Comparison of ENCODE assay signal across 8 cellular contexts in the genomic region with DNA sequence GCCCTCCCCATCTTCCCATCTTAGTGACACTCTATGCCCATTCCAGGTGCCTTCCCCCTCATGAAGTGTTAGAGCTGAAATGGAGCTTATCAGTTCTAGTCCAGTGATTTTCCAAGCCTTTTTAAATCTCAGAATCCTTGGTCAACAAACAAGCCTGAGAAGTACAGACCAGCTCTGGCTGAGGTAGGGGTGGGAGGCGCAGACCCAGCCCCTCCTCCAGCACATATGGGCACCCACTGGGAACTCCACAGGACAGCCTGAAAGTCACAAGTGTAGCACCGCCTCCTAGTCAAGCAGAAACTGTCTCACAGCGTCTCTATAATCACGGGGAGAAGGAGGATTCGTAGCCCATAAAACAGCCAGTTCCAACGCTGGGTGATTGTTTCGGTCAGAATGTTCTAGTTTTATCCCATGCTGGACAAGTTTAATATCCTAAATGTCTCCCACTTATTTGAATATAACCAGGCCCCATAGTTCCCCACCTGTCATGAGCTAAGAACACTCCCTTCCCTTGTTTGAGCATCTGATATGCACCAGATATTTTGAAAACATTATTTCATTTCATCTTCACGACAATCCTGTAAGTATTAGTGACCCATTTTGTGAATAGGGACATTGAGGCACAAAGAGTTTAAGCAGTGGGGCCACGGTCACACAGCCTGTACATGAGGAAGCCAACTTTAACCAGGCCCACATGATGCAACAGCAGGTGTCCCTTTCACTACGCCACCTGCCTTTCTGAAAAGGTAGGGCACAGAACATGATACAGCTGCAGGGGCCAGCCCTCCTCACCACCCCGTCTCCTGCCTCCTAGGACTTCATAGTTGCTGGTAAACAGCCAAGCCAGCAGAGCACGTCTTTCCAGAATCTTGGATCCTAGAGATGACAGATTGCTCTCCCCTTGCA. TPM values are rescaled to one million over a fixed set of nuclear protein-coding genes. Genes with fewer than 3 reads are reported as not detected.
DNase-seq lines count a peak whose midpoint lies in the region; ATAC-seq and TF ChIP-seq lines count a peak whose summit lies in the region.

No MANE protein-coding gene starts in this region.

- no peak overlapping the region for H3K4me2 ChIP-seq in PC-3 (ENCODE audit: low read length)

- POLR2A ChIA-PET in PC-3 (lab: Charles Lee; ENCODE audit: unreplicated experiment) = no interaction called here

- intact Hi-C loops in PC-3 (cut with micrococcal nuclease) = no loop called here

- H3K36me3 ChIP-seq in BE2C (no peaks in the 10 kb centered on the region), PC-3 (ENCODE audit: low read depth, low read length) (peaks cover 25% of the 10 kb centered on the region; the same call in 1 of the 2 replicates), esophagus (ENCODE audit: control insufficient read depth in 2 of 2, insufficient read depth in 2 of 2, low read length in 1 of 2) (peaks cover 11 to 24% of the 10 kb centered on the region in 2 donors)

- TF ChIP-seq CTCF in BE2C (IDR thresholded peaks at IDR 0.05; ENCODE audit: low read depth, low read length) (peak; percentile 39), PC-3 (conservative IDR thresholded peaks at IDR 0.05; ENCODE audit: low read depth, low read length) (no peak; the same call in 1 of the 2 replicates)

- no peak overlapping the region for H3K4me3 ChIP-seq in BE2C (ENCODE audit: low read depth, low read length)
- no peak overlapping the region for H3K4me3 ChIP-seq in PC-3 (ENCODE audit: low read length)
- no peak overlapping the region for H3K4me3 ChIP-seq in esophagus (ENCODE audit: low read depth in 1 of 2, low read length in 2 of 2)

- no peaks in the 10 kb centered on the region for H3K79me2 ChIP-seq in PC-3 (ENCODE audit: low read length)

- ATAC-seq in GM18867 (IDR thresholded peaks at IDR 0.05; ENCODE audit: unreplicated experiment) = peak; percentile 76
- ATAC-seq in HG03342 (IDR thresholded peaks at IDR 0.05; ENCODE audit: unreplicated experiment) = peak; percentile 75
- no peak for ATAC-seq in PC-3

- H3K9me2 ChIP-seq in PC-3 (replicated peaks; ENCODE audit: low read length) = no peaks in the 10 kb centered on the region

- CTCF ChIA-PET in PC-3 (lab: Charles Lee) = no interaction called here

- H3F3A ChIP-seq in PC-3 (ENCODE audit: low read length, unreplicated experiment) = no peaks in the 10 kb centered on the region

- 83 to 87% methylated on average over 12 of the region's 12 CpGs for WGBS in esophagus, 2 donors

- H3K27me3 ChIP-seq in BE2C (no peaks in the 10 kb centered on the region), PC-3 (ENCODE audit: low read length) (no peaks in the 10 kb centered on the region), esophagus (ENCODE audit: control insufficient read depth in 1 of 2, insufficient read depth in 2 of 2, low read length in 2 of 2) (no peaks in the 10 kb centered on the region)

- no peak overlapping the region for H3K27ac ChIP-seq in PC-3 (ENCODE audit: low read length)
- peak overlapping the region; percentile 53 to 78 for H3K27ac ChIP-seq in esophagus (ENCODE audit: low read depth in 2 of 2, low read length in 1 of 2)

- no peak overlapping the region for H2AFZ ChIP-seq in PC-3 (ENCODE audit: low read length)

- no peaks in the 10 kb centered on the region for H4K20me1 ChIP-seq in PC-3 (ENCODE audit: low read length)

- H3K9me3 ChIP-seq in BE2C = no peaks in the 10 kb centered on the region
- H3K9me3 ChIP-seq in PC-3 (ENCODE audit: low read length) = no peaks in the 10 kb centered on the region
- no peaks in the 10 kb centered on the region for H3K9me3 ChIP-seq in esophagus (ENCODE audit: control insufficient read depth in 2 of 2, insufficient read depth in 1 of 2, low read depth in 1 of 2, low read length in 1 of 2)

- DNase-seq in BE2C (no peak), PC-3 (peak; percentile 15), inferior parietal cortex (ENCODE audit: extremely low spot score) (no peak)
- DNase-seq in stimulated activated CD4-positive, alpha-beta T cell treated with anti-CD3 and anti-CD28 coated beads, Interleukin-4, amount 100 ng/mL, for 1 hour = peak; percentile 23
- no peak for DNase-seq in effector CD8-positive, alpha-beta T cell (lab: John Stamatoyannopoulos, UW)

- BruUV-seq in PC-3 (replicated peaks; lab: Mats Ljungman, UMichigan) = no TSS peak

- H3K9ac ChIP-seq in PC-3 (ENCODE audit: low read length) = no peak overlapping the region

- peaks cover 38% of the 10 kb centered on the region for H3K4me1 ChIP-seq in BE2C
- peaks cover 8% of the 10 kb centered on the region for H3K4me1 ChIP-seq in PC-3 (ENCODE audit: insufficient read depth, low read length)
- peaks cover 0 to 11% of the 10 kb centered on the region in 2 donors for H3K4me1 ChIP-seq in esophagus (ENCODE audit: control insufficient read depth in 2 of 2, insufficient read depth in 2 of 2, low read length in 1 of 2)

RNA-seq across cellular contexts. Expression of gene TRAF3IP2, which starts 40.1 kb away (rescaled TPM):
- 71.3 TPM for polyA plus RNA-seq in BE2C (2012; ENCODE audit: insufficient read depth, insufficient read length, low read depth)
- 26.1 and 37.7 TPM in 2 replicates for total RNA-seq in PC-3 (2014; rRNA removed)
- polyA plus RNA-seq in esophagus = 10 to 100 TPM; 34.9 to 36.6 TPM

Comparison
In these comparisons a context has a peak if more than half of its experiments do, and no peak if none do; other contexts are left out.
1. DNase-seq: peak in PC-3 (single experiment) and stimulated activated CD4-positive, alpha-beta T cell treated with anti-CD3 and anti-CD28 coated beads, Interleukin-4, amount 100 ng/mL, for 1 hour (single experiment); none in BE2C (single experiment), inferior parietal cortex (single experiment) and effector CD8-positive, alpha-beta T cell (single experiment).